Comparison of ENCODE assay signal across 1 cellular context in the genomic region with DNA sequence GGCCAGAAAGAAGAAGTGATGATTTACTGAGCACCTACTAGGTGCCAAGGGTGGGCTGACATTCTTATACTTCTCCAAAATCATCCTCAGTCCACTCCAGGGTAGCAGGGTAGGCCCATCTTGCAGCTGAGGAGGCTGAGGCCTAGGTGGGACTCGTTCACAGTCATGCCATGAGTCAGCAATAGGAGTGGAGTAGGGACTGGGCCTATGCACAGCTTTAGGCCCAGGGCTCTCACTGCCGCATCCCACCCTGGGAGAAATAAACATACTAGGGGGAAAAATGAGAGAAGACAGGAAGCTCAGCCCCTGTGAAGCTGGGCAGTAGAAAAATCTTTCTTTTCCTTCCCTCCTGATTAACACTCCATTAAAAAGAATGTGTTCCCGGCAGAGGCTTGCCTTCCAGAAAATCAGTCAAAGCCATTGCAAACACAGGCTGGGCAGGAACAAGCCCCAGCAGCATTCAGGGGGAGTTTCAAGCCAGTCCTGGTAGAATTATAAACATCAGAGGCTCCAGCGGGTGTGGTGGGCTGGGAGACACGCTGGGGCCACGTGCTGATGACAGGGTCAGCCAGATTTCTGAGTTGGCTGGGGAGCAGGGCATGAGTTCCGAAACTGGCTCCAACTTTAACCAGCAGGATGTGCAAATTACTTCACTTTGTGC.
A peak's percentile ranks its signal among the peaks of the same experiment; 100 is the strongest.
TF ChIP-seq lines count a peak whose summit lies in the region.

No MANE protein-coding gene starts in this region.

TF ChIP-seq in H1, 55 proteins besides CTCF, POLR2A, EP300 and RAD21:
- TF ChIP-seq SP4 (IDR thresholded peaks at IDR 0.05; ENCODE audit: low read length) (no peak), HDAC6 (IDR thresholded peaks at IDR 0.05; ENCODE audit: low read depth, low read length) (no peak), SIN3A (conservative IDR thresholded peaks at IDR 0.05 in 1 of 2, IDR thresholded peaks at IDR 0.05 in 1 of 2; ENCODE audit: low read depth in 1 of 2, low read length in 2 of 2) (no peak; a peak in 1 of 4 replicates), POLR2AphosphoS5 (IDR thresholded peaks at IDR 0.05; ENCODE audit: low read depth, low read length) (no peak), CEBPB (IDR thresholded peaks at IDR 0.05; ENCODE audit: low read depth, low read length) (no peak), SIRT6 (IDR thresholded peaks at IDR 0.05; ENCODE audit: low read length) (no peak), MAX (IDR thresholded peaks at IDR 0.05) (peak; percentile 81), BCL11A (IDR thresholded peaks at IDR 0.05; ENCODE audit: low read depth in 2 of 2, low read length in 2 of 2) (no peak), RFX5 (IDR thresholded peaks at IDR 0.05; ENCODE audit: borderline replicate concordance, low read depth, low read length) (no peak), JUN (IDR thresholded peaks at IDR 0.05; ENCODE audit: low read depth, low read length) (no peak), TAF1 (IDR thresholded peaks at IDR 0.05; ENCODE audit: low read depth, low read length) (no peak), SP1 (IDR thresholded peaks at IDR 0.05; ENCODE audit: low read depth, low read length) (no peak), JUND (IDR thresholded peaks at IDR 0.05; ENCODE audit: low read length) (no peak), E2F6 (IDR thresholded peaks at IDR 0.05) (peak; percentile 32; the same call in 1 of the 2 replicates), BACH1 (IDR thresholded peaks at IDR 0.05; ENCODE audit: low read length) (peak; percentile 87), BRCA1 (IDR thresholded peaks at IDR 0.05; ENCODE audit: low read depth, low read length) (no peak), GABPA (IDR thresholded peaks at IDR 0.05; ENCODE audit: borderline replicate concordance, insufficient read depth, low read length) (no peak), KDM4A (IDR thresholded peaks at IDR 0.05; ENCODE audit: low read depth, low read length, severe bottlenecking) (no peak), NANOG (IDR thresholded peaks at IDR 0.05; ENCODE audit: insufficient read depth, low read depth, low read length, poor library complexity, severe bottlenecking) (no peak), SP2 (IDR thresholded peaks at IDR 0.05; ENCODE audit: low read length) (no peak), TBP (IDR thresholded peaks at IDR 0.05; ENCODE audit: low read depth, low read length) (no peak), TAF7 (optimal IDR thresholded peaks at IDR 0.05; ENCODE audit: borderline replicate concordance, low read depth, low read length) (no peak), RXRA (IDR thresholded peaks at IDR 0.05; ENCODE audit: insufficient read depth, low read depth, low read length) (no peak), CREB1 (IDR thresholded peaks at IDR 0.05) (no peak), CBX8 (IDR thresholded peaks at IDR 0.05; ENCODE audit: borderline replicate concordance, low read depth, low read length) (no peak), TCF12 (IDR thresholded peaks at IDR 0.05; ENCODE audit: low read depth, low read length) (no peak), KDM5A (IDR thresholded peaks at IDR 0.05; ENCODE audit: low read length) (no peak), ZNF274 (IDR thresholded peaks at IDR 0.05; ENCODE audit: borderline replicate concordance, extremely low read depth, low read length) (no peak), MAFK (IDR thresholded peaks at IDR 0.05; ENCODE audit: low read depth, low read length) (peak; percentile 74; the same call in 1 of the 2 replicates), ASH2L (IDR thresholded peaks at IDR 0.05; ENCODE audit: low read length) (no peak), YY1 (IDR thresholded peaks at IDR 0.05; ENCODE audit: low read depth, low read length) (no peak)
- TF ChIP-seq, protein P1, sequence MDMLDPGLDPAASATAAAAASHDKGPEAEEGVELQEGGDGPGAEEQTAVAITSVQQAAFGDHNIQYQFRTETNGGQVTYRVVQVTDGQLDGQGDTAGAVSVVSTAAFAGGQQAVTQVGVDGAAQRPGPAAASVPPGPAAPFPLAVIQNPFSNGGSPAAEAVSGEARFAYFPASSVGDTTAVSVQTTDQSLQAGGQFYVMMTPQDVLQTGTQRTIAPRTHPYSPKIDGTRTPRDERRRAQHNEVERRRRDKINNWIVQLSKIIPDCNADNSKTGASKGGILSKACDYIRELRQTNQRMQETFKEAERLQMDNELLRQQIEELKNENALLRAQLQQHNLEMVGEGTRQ (IDR thresholded peaks at IDR 0.05; ENCODE audit: low read length), result no peak
